1 cellular context compared by ENCODE assay signal in the genomic region with DNA sequence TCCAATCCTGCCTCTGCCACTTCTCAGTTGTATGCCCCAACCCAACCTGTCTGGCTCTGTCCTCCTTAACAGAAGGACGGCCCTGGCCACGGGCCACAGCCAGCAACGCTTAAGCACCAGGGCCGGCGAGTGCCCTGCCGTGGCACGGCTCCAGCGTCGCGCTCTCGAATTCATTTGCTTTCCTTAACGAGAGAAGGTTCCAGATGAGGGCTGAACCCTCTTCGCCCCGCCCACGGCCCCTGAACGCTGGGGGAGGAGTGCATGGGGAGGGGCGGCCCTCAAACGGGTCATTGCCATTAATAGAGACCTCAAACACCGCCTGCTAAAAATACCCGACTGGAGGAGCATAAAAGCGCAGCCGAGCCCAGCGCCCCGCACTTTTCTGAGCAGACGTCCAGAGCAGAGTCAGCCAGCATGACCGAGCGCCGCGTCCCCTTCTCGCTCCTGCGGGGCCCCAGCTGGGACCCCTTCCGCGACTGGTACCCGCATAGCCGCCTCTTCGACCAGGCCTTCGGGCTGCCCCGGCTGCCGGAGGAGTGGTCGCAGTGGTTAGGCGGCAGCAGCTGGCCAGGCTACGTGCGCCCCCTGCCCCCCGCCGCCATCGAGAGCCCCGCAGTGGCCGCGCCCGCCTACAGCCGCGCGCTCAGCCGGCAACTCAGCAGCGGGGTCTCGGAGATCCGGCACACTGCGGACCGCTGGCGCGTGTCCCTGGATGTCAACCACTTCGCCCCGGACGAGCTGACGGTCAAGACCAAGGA.
TF ChIP-seq lines count a peak whose summit lies in the region.

TSS of gene HSPB1 (plus strand) at position 375 of the 758 bp plus-strand sequence. CDS start at position 415, 40 bp downstream.

TF ChIP-seq in HepG2, 621 proteins besides CTCF, POLR2A, EP300 and RAD21 (continued from another document and continues in another):
- TF ChIP-seq, protein P1, sequence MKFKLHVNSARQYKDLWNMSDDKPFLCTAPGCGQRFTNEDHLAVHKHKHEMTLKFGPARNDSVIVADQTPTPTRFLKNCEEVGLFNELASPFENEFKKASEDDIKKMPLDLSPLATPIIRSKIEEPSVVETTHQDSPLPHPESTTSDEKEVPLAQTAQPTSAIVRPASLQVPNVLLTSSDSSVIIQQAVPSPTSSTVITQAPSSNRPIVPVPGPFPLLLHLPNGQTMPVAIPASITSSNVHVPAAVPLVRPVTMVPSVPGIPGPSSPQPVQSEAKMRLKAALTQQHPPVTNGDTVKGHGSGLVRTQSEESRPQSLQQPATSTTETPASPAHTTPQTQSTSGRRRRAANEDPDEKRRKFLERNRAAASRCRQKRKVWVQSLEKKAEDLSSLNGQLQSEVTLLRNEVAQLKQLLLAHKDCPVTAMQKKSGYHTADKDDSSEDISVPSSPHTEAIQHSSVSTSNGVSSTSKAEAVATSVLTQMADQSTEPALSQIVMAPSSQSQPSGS (CRISPR knock-in tag; IDR thresholded peaks at IDR 0.05), result no peak
- TF ChIP-seq HNRNPLL (IDR thresholded peaks at IDR 0.05; ENCODE audit: low read depth, low read length, poor library complexity, severe bottlenecking) (peak; percentile 78), ZNF451 (CRISPR knock-in tag; IDR thresholded peaks at IDR 0.05) (peak; percentile 74; the same call in 1 of the 2 replicates), THAP11 (CRISPR knock-in tag; IDR thresholded peaks at IDR 0.05) (peak; percentile 46; the same call in 1 of the 2 replicates), MED13 (CRISPR knock-in tag; IDR thresholded peaks at IDR 0.05) (peak; percentile 35; the same call in 1 of the 2 replicates), ZFP90 (CRISPR knock-in tag; IDR thresholded peaks at IDR 0.05; ENCODE audit: borderline replicate concordance) (no peak), ZNF121 (CRISPR knock-in tag; IDR thresholded peaks at IDR 0.05) (no peak), IKZF1 (IDR thresholded peaks at IDR 0.05) (no peak), TBX2 (CRISPR knock-in tag; IDR thresholded peaks at IDR 0.05; ENCODE audit: borderline replicate concordance) (peak; percentile 57; the same call in 1 of the 2 replicates), SPEN (CRISPR knock-in tag; IDR thresholded peaks at IDR 0.05; ENCODE audit: low read depth) (peak; percentile 59), ZNF367 (CRISPR knock-in tag; IDR thresholded peaks at IDR 0.05; ENCODE audit: borderline replicate concordance) (no peak), ZNF326 (CRISPR knock-in tag; IDR thresholded peaks at IDR 0.05; ENCODE audit: borderline replicate concordance) (no peak), ZSCAN20 (CRISPR knock-in tag; IDR thresholded peaks at IDR 0.05; ENCODE audit: borderline replicate concordance) (peak; percentile 88; the same call in 1 of the 2 replicates), HNF4G (IDR thresholded peaks at IDR 0.05; ENCODE audit: borderline replicate concordance, low read depth, low read length) (no peak), HNF4G (CRISPR knock-in tag; IDR thresholded peaks at IDR 0.05; ENCODE audit: borderline replicate concordance, low read depth) (peak; percentile 67; the same call in 1 of the 2 replicates), ZNF816 (CRISPR knock-in tag; IDR thresholded peaks at IDR 0.05; ENCODE audit: borderline replicate concordance) (0 out of 2 replicates have a peak, but pooled peaks have one; percentile 25), SRSF1 (optimal IDR thresholded peaks at IDR 0.05; ENCODE audit: low read depth, low read length) (peak; percentile 43), KLF16 (CRISPR knock-in tag; IDR thresholded peaks at IDR 0.05) (peak in 1 of 2 experiments; percentile 39; a peak in 1 of 4 replicates), SAP130 (CRISPR knock-in tag; IDR thresholded peaks at IDR 0.05; ENCODE audit: low read depth) (peak; percentile 45), ZNF101 (CRISPR knock-in tag; IDR thresholded peaks at IDR 0.05; ENCODE audit: borderline replicate concordance, low read depth) (no peak), SIN3B (IDR thresholded peaks at IDR 0.05; ENCODE audit: low read length) (no peak), ZNF672 (CRISPR knock-in tag; IDR thresholded peaks at IDR 0.05) (no peak), ZNF264 (CRISPR knock-in tag; IDR thresholded peaks at IDR 0.05) (no peak), ETV6 (CRISPR knock-in tag; conservative IDR thresholded peaks at IDR 0.05) (no peak), MEF2D (CRISPR knock-in tag; IDR thresholded peaks at IDR 0.05) (peak; percentile 70), HNRNPH1 (optimal IDR thresholded peaks at IDR 0.05; ENCODE audit: low read depth, low read length) (no peak), ZSCAN22 (CRISPR knock-in tag; IDR thresholded peaks at IDR 0.05) (no peak), PATZ1 (CRISPR knock-in tag; IDR thresholded peaks at IDR 0.05) (peak; percentile 75; the same call in 1 of the 2 replicates), ZSCAN21 (CRISPR knock-in tag; IDR thresholded peaks at IDR 0.05; ENCODE audit: borderline replicate concordance) (peak; percentile 63; the same call in 1 of the 2 replicates), ZMYM2 (CRISPR knock-in tag; IDR thresholded peaks at IDR 0.05) (no peak), JUND (CRISPR knock-in tag; IDR thresholded peaks at IDR 0.05) (peak; percentile 28; the same call in 1 of the 2 replicates), KDM1A (CRISPR knock-in tag; IDR thresholded peaks at IDR 0.05) (no peak), GABPB1 (CRISPR knock-in tag; IDR thresholded peaks at IDR 0.05) (peak; percentile 58), ZBTB43 (CRISPR knock-in tag; conservative IDR thresholded peaks at IDR 0.05) (peak; percentile 36; the same call in 1 of the 2 replicates), ZNF772 (CRISPR knock-in tag; IDR thresholded peaks at IDR 0.05) (peak; percentile 32; the same call in 1 of the 2 replicates), ZNF619 (CRISPR knock-in tag; IDR thresholded peaks at IDR 0.05) (peak; percentile 71; the same call in 1 of the 2 replicates), RBFOX2 (IDR thresholded peaks at IDR 0.05; ENCODE audit: low read depth, low read length) (peak; percentile 78), MIER3 (CRISPR knock-in tag; IDR thresholded peaks at IDR 0.05; ENCODE audit: borderline replicate concordance) (peak; percentile 16; the same call in 1 of the 2 replicates), DMAP1 (CRISPR knock-in tag; IDR thresholded peaks at IDR 0.05) (no peak), ZNF230 (CRISPR knock-in tag; IDR thresholded peaks at IDR 0.05) (0 out of 2 replicates have a peak, but pooled peaks have one; percentile 37), SALL2 (CRISPR knock-in tag; IDR thresholded peaks at IDR 0.05) (peak; percentile 37; the same call in 1 of the 2 replicates), ZNF329 (CRISPR knock-in tag; IDR thresholded peaks at IDR 0.05; ENCODE audit: low read depth) (0 out of 2 replicates have a peak, but pooled peaks have one; percentile 69), KDM2A (CRISPR knock-in tag; IDR thresholded peaks at IDR 0.05; ENCODE audit: borderline replicate concordance, low read depth) (peak; percentile 74)
- TF ChIP-seq, protein P2, sequence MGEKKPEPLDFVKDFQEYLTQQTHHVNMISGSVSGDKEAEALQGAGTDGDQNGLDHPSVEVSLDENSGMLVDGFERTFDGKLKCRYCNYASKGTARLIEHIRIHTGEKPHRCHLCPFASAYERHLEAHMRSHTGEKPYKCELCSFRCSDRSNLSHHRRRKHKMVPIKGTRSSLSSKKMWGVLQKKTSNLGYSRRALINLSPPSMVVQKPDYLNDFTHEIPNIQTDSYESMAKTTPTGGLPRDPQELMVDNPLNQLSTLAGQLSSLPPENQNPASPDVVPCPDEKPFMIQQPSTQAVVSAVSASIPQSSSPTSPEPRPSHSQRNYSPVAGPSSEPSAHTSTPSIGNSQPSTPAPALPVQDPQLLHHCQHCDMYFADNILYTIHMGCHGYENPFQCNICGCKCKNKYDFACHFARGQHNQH (CRISPR knock-in tag; IDR thresholded peaks at IDR 0.05), result peak; percentile 81
- TF ChIP-seq, protein P3, sequence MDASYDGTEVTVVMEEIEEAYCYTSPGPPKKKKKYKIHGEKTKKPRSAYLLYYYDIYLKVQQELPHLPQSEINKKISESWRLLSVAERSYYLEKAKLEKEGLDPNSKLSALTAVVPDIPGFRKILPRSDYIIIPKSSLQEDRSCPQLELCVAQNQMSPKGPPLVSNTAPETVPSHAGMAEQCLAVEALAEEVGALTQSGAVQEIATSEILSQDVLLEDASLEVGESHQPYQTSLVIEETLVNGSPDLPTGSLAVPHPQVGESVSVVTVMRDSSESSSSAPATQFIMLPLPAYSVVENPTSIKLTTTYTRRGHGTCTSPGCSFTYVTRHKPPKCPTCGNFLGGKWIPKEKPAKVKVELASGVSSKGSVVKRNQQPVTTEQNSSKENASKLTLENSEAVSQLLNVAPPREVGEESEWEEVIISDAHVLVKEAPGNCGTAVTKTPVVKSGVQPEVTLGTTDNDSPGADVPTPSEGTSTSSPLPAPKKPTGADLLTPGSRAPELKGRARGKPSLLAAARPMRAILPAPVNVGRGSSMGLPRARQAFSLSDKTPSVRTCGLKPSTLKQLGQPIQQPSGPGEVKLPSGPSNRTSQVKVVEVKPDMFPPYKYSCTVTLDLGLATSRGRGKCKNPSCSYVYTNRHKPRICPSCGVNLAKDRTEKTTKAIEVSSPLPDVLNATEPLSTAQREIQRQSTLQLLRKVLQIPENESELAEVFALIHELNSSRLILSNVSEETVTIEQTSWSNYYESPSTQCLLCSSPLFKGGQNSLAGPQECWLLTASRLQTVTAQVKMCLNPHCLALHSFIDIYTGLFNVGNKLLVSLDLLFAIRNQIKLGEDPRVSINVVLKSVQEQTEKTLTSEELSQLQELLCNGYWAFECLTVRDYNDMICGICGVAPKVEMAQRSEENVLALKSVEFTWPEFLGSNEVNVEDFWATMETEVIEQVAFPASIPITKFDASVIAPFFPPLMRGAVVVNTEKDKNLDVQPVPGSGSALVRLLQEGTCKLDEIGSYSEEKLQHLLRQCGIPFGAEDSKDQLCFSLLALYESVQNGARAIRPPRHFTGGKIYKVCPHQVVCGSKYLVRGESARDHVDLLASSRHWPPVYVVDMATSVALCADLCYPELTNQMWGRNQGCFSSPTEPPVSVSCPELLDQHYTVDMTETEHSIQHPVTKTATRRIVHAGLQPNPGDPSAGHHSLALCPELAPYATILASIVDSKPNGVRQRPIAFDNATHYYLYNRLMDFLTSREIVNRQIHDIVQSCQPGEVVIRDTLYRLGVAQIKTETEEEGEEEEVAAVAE (CRISPR knock-in tag; IDR thresholded peaks at IDR 0.05; ENCODE audit: borderline replicate concordance), result peak; percentile 14; the same call in 1 of the 2 replicates
- TF ChIP-seq, protein P4, sequence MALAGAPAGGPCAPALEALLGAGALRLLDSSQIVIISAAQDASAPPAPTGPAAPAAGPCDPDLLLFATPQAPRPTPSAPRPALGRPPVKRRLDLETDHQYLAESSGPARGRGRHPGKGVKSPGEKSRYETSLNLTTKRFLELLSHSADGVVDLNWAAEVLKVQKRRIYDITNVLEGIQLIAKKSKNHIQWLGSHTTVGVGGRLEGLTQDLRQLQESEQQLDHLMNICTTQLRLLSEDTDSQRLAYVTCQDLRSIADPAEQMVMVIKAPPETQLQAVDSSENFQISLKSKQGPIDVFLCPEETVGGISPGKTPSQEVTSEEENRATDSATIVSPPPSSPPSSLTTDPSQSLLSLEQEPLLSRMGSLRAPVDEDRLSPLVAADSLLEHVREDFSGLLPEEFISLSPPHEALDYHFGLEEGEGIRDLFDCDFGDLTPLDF (CRISPR knock-in tag; IDR thresholded peaks at IDR 0.05), result no peak
- TF ChIP-seq, protein P5, sequence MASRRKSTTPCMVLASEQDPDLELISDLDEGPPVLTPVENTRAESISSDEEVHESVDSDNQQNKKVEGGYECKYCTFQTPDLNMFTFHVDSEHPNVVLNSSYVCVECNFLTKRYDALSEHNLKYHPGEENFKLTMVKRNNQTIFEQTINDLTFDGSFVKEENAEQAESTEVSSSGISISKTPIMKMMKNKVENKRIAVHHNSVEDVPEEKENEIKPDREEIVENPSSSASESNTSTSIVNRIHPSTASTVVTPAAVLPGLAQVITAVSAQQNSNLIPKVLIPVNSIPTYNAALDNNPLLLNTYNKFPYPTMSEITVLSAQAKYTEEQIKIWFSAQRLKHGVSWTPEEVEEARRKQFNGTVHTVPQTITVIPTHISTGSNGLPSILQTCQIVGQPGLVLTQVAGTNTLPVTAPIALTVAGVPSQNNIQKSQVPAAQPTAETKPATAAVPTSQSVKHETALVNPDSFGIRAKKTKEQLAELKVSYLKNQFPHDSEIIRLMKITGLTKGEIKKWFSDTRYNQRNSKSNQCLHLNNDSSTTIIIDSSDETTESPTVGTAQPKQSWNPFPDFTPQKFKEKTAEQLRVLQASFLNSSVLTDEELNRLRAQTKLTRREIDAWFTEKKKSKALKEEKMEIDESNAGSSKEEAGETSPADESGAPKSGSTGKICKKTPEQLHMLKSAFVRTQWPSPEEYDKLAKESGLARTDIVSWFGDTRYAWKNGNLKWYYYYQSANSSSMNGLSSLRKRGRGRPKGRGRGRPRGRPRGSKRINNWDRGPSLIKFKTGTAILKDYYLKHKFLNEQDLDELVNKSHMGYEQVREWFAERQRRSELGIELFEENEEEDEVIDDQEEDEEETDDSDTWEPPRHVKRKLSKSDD (CRISPR knock-in tag; IDR thresholded peaks at IDR 0.05; ENCODE audit: low read depth), result 0 out of 2 replicates have a peak, but pooled peaks have one; percentile 45
- TF ChIP-seq, protein P6, sequence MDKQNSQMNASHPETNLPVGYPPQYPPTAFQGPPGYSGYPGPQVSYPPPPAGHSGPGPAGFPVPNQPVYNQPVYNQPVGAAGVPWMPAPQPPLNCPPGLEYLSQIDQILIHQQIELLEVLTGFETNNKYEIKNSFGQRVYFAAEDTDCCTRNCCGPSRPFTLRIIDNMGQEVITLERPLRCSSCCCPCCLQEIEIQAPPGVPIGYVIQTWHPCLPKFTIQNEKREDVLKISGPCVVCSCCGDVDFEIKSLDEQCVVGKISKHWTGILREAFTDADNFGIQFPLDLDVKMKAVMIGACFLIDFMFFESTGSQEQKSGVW (CRISPR knock-in tag; IDR thresholded peaks at IDR 0.05; ENCODE audit: borderline replicate concordance), result no peak
